1 cellular context compared by ENCODE assay signal in genomic region chr7:44123190-44124003, GRCh38.
TF ChIP-seq lines count a peak whose summit lies in the region.

POLD2 (minus strand) TSS chr7:44123548; CDS start chr7:44122053, 1,495 bp downstream.

TF ChIP-seq in GM12878, 131 proteins besides CTCF, POLR2A, EP300 and RAD21 (continued from another document):
- TF ChIP-seq CUX1 (IDR thresholded peaks at IDR 0.05; ENCODE audit: insufficient replicate concordance, low read depth, low read length) (no peak), ZSCAN29 (IDR thresholded peaks at IDR 0.05) (no peak), ZZZ3 (IDR thresholded peaks at IDR 0.05; ENCODE audit: control insufficient read depth, insufficient read length, low read depth) (no peak), TBL1XR1 (IDR thresholded peaks at IDR 0.05; ENCODE audit: low read depth, low read length) (0 out of 2 replicates have a peak, but pooled peaks have one; percentile 4), KAT2A (conservative IDR thresholded peaks at IDR 0.05; ENCODE audit: control insufficient read depth, low read depth, low read length) (no peak), POLR2AphosphoS5 (IDR thresholded peaks at IDR 0.05; ENCODE audit: low read length) (peak; percentile 53; the same call in 1 of the 2 replicates)
